1 cellular context compared by ENCODE assay signal in genomic region chr17:66652840-66653507, GRCh38.
TF ChIP-seq lines count a peak whose summit lies in the region.

No MANE protein-coding gene starts in this region.

TF ChIP-seq in GM23338, 12 proteins besides CTCF, POLR2A, EP300 and RAD21 (continued from another document):
- no peak for TF ChIP-seq ZNF462 (CRISPR knock-in tag; IDR thresholded peaks at IDR 0.05)
- TF ChIP-seq STAT1 (IDR thresholded peaks at IDR 0.05; ENCODE audit: unreplicated experiment), result no peak
